Comparison of ENCODE assay signal across 8 cellular contexts in the genomic region with DNA sequence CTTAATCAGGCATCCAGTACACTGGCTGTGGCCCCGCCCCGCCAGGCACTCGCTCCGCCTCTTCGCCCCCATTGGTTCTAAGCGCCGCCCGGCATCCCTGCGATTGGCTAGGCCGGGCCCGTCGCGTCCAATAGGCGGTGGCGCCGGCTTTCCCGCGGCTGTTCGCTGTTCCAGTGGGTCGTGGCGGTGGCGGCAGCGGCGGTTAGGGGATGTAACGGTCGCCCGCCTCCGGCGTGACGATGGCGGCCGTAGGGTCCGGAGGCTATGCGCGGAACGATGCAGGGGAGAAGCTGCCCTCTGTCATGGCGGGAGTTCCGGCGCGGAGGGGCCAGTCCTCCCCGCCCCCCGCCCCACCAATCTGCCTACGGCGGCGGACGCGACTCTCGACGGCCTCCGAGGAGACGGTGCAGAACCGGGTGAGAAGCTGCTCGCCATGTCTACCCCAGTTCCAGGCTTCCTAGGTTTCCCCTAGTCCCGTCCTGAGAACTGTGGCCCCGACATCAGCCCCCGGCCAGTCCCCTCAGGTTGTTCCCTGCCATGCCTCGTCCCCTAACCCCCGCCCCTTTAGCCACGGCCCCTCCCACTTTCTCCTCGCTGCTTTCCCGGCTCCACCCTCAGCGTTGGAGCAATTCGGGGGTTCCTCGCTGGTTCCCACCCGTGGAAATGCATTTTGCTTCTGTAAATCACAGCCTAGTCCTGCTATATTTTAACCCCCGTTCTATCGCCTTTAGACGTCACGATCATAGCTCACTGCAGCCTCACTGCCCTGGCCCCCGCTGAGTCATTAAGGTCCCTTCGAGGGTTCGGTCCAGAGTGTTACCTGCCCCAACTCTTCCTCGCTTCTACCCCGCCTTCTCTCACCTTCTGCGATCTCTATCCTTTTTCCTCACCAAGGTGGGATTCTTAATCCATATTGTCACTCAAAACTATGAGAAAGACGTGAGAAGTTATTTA.
DNase-seq lines count a peak whose midpoint lies in the region; ATAC-seq and TF ChIP-seq lines count a peak whose summit lies in the region.

TSS of gene WDR62 (plus strand) at position 165 of the 954 bp plus-strand sequence. CDS start at position 240, 75 bp downstream.

- H3K4me1 Mint-ChIP-seq in central memory CD8-positive, alpha-beta T cell, result peaks cover 33% of the 10 kb centered on the region

- H3K36me3 Mint-ChIP-seq in central memory CD8-positive, alpha-beta T cell (ENCODE audit: insufficient read depth), result peaks cover 10% of the 10 kb centered on the region

- H3K4me3 Mint-ChIP-seq in central memory CD8-positive, alpha-beta T cell, result peak within 1 kb of the TSS; percentile 91

- H3K9me3 Mint-ChIP-seq in central memory CD8-positive, alpha-beta T cell, result no peaks in the 10 kb centered on the region

- no peak for TF ChIP-seq CTCF in AG10803 (conservative IDR thresholded peaks at IDR 0.05; ENCODE audit: low read length)

- no peaks in the 10 kb centered on the region for H3K27me3 Mint-ChIP-seq in central memory CD8-positive, alpha-beta T cell

- ATAC-seq in HG03354 (IDR thresholded peaks at IDR 0.05; ENCODE audit: poor library complexity, severe bottlenecking, unreplicated experiment), result peak; percentile 75
- peak; percentile 71 for ATAC-seq in central memory CD8-positive, alpha-beta T cell (replicated peaks; ENCODE audit: extremely low read depth, poor library complexity, severe bottlenecking)

- TF ChIP-seq POLR2A in GM19099 (IDR thresholded peaks at IDR 0.05; ENCODE audit: extremely low read depth, insufficient read length, low read depth), result peak; percentile 59

- DNase-seq in AG10803 (ENCODE audit: low read depth), result peak; percentile 88
- peak; percentile 95 for DNase-seq in NCI-H446 treated with DMSO at 0.1 percent for 48 hours (lab: John Stamatoyannopoulos, UW)
- DNase-seq in activated CD4-positive, CD25-positive, alpha-beta regulatory T cell treated with anti-CD3 and anti-CD28 coated beads, Interleukin-2, amount 50 U/mL, for 16 hours (ENCODE audit: low read depth, low spot score), result peak; percentile 86
- DNase-seq in central memory CD8-positive, alpha-beta T cell (ENCODE audit: low spot score in 2 of 2), result peak in 1 of 2 donors; percentile 17
- DNase-seq in kidney tubule cell (ENCODE audit: low spot score), result peak; percentile 93
- DNase-seq in stimulated activated CD4-positive, alpha-beta T cell treated with anti-CD3 and anti-CD28 coated beads, Interleukin-1b, Interleukin-23, amount 100 ng/mL, for 48 hours, result peak; percentile 95

- peak within 1 kb of the TSS; percentile 85 for H3K4me3 ChIP-seq in AG10803 (ENCODE audit: low read length)

- H3K27ac Mint-ChIP-seq in central memory CD8-positive, alpha-beta T cell (ENCODE audit: low read depth), result peak within 1 kb of the TSS; percentile 72
